1 cellular context compared by ENCODE assay signal in the genomic region with DNA sequence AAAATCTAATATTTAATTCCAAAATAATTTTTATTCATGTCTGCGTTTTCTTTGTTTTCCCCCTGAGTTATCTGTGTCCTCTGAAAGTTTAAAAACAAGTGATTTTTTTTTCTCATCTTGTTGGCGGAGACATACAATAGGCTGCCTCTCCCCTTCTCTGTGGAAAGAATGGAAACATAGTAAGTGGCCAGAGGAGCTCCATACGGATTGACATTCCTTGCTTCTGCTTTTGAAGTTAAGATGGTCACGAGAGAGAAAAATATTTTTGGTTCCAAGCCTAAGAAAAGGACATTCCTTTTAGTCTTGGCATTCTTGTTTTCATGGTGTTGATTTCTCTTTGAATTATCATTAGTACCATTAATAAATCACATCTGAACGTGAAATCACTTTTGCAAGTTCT.
TF ChIP-seq lines count a peak whose summit lies in the region.

No MANE protein-coding gene starts in this region.

TF ChIP-seq in SK-N-SH, 30 proteins besides CTCF, POLR2A, EP300 and RAD21 (continued from another document):
- TF ChIP-seq, protein P1, sequence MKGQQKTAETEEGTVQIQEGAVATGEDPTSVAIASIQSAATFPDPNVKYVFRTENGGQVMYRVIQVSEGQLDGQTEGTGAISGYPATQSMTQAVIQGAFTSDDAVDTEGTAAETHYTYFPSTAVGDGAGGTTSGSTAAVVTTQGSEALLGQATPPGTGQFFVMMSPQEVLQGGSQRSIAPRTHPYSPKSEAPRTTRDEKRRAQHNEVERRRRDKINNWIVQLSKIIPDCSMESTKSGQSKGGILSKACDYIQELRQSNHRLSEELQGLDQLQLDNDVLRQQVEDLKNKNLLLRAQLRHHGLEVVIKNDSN (IDR thresholded peaks at IDR 0.05; ENCODE audit: borderline replicate concordance, low read depth) = no peak
- TF ChIP-seq RXRA (IDR thresholded peaks at IDR 0.05; ENCODE audit: borderline replicate concordance, low read depth) (no peak), POLR2AphosphoS5 (IDR thresholded peaks at IDR 0.05; ENCODE audit: low read depth, low read length) (no peak), MXI1 (IDR thresholded peaks at IDR 0.05; ENCODE audit: low read depth, low read length) (no peak), TEAD4 (IDR thresholded peaks at IDR 0.05; ENCODE audit: borderline replicate concordance, insufficient read depth) (no peak), FOSL2 (IDR thresholded peaks at IDR 0.05; ENCODE audit: borderline replicate concordance, low read depth) (no peak), GATA2 (CRISPR knock-in tag; IDR thresholded peaks at IDR 0.05) (no peak), FOXM1 (IDR thresholded peaks at IDR 0.05; ENCODE audit: low read depth) (no peak)
